12 cellular contexts compared by ENCODE assay signal in the genomic region with DNA sequence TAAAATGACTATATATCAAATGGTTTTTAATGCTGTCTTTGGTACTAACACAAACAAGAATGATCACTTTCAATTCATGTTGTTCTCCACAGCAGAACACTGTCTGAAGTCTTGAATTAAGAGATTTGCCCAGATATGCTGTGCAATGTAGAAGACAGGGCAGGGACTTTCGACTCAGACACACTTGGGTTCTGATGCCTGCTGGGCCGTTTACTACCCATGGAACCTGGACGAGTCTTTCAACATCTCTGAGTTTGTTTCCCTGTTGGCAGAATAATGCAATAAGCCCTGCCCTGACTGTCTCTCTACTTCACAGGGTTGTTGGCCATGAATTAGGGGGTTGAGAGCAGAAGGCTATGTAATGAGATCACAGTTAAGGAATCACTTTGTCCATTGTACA.
A peak's percentile ranks its signal among the peaks of the same experiment; 100 is the strongest.
DNase-seq lines count a peak whose midpoint lies in the region; ATAC-seq, FAIRE-seq and TF ChIP-seq lines count a peak whose summit lies in the region.
"Had no signal": no experiment of that assay in that cellular context is flagged by ENCODE, and none has a peak within 500 bp of the region (broad histone marks: within the 10 kb centered on the region; RNA-seq: fewer than 3 reads in every experiment).

No MANE protein-coding gene starts in this region.

- no peaks in the 10 kb centered on the region for H3K36me3 ChIP-seq in astrocyte (ENCODE audit: insufficient read depth, low read length)
- H3K36me3 ChIP-seq in ascending aorta = no peaks in the 10 kb centered on the region

- no peaks in the 10 kb centered on the region for H3K27me3 Mint-ChIP-seq in astrocyte (ENCODE audit: low read depth, unreplicated experiment)

- no peaks in the 10 kb centered on the region for H3K27me3 ChIP-seq in astrocyte (ENCODE audit: insufficient read depth, low read length)
- no peaks in the 10 kb centered on the region for H3K27me3 ChIP-seq in ascending aorta

- ATAC-seq in GM21367 (IDR thresholded peaks at IDR 0.05; ENCODE audit: unreplicated experiment) (peak; percentile 29), HG03432 (IDR thresholded peaks at IDR 0.05; ENCODE audit: unreplicated experiment) (peak; percentile 34)

- DNase-seq in astrocyte (ENCODE audit: low read depth) = peak; percentile 51
- peak; percentile 29 for DNase-seq in renal cortical epithelial cell (ENCODE audit: low read depth)
- DNase-seq in ascending aorta (ENCODE audit: low spot score in 2 of 2) = no peak
- DNase-seq in AG08396 (ENCODE audit: low spot score) = no peak
- DNase-seq in LoVo (ENCODE audit: low spot score) = no peak
- DNase-seq: OCI-M1, posterior cingulate gyrus, substantia nigra, T-helper 9 cell had no signal

- no peaks in the 10 kb centered on the region for H3K36me3 Mint-ChIP-seq in astrocyte (ENCODE audit: low read depth, unreplicated experiment)
- H3K36me3 Mint-ChIP-seq: mesothelial cell of epicardium had no signal

- no peaks in the 10 kb centered on the region for H3K9me3 Mint-ChIP-seq in astrocyte (ENCODE audit: unreplicated experiment)
- H3K9me3 Mint-ChIP-seq: mesothelial cell of epicardium had no signal

- peaks cover 37% of the 10 kb centered on the region for H3K4me1 Mint-ChIP-seq in astrocyte (ENCODE audit: low read depth, unreplicated experiment)

- no peak for FAIRE-seq in astrocyte (lab: Jason Lieb, UNC)

- peak overlapping the region; percentile 62 for H3K9ac ChIP-seq in astrocyte (ENCODE audit: low read length)

- no peaks in the 10 kb centered on the region for H3K9me3 ChIP-seq in astrocyte (ENCODE audit: insufficient read depth, low read depth, low read length)
- no peaks in the 10 kb centered on the region for H3K9me3 ChIP-seq in ascending aorta

- H3K4me1 ChIP-seq in astrocyte (ENCODE audit: insufficient read depth, low read length) (peaks cover 34% of the 10 kb centered on the region), ascending aorta (no peaks in the 10 kb centered on the region)

- peak overlapping the region; percentile 100 for H3K27ac Mint-ChIP-seq in astrocyte (ENCODE audit: unreplicated experiment)
- H3K27ac Mint-ChIP-seq: mesothelial cell of epicardium had no signal

- H3K4me2 ChIP-seq in astrocyte (ENCODE audit: low read length) = peak overlapping the region; percentile 78

- intact Hi-C loops in ascending aorta (cut with DNase I) = no loop called here

- peak overlapping the region; percentile 21 for H2AFZ ChIP-seq in astrocyte (ENCODE audit: low read depth, low read length)

- no peaks in the 10 kb centered on the region for H4K20me1 ChIP-seq in astrocyte (ENCODE audit: insufficient read depth, low read length)

- H3K79me2 ChIP-seq in astrocyte (ENCODE audit: insufficient read depth, low read length) = no peaks in the 10 kb centered on the region

- peak overlapping the region; percentile 8 for H3K4me3 ChIP-seq in astrocyte (ENCODE audit: insufficient read depth, low read depth, low read length)
- no peak overlapping the region for H3K4me3 ChIP-seq in ascending aorta

- peak overlapping the region; percentile 91 for H3K27ac ChIP-seq in astrocyte (ENCODE audit: low read depth, low read length)
- H3K27ac ChIP-seq in ascending aorta = no peak overlapping the region

- H3K4me3 Mint-ChIP-seq in astrocyte (ENCODE audit: unreplicated experiment) = peak overlapping the region; percentile 42
- H3K4me3 Mint-ChIP-seq: mesothelial cell of epicardium had no signal

- TF ChIP-seq CTCF in astrocyte (IDR thresholded peaks at IDR 0.05; ENCODE audit: insufficient read depth, low read depth, low read length) = no peak
- TF ChIP-seq CTCF in ascending aorta (IDR thresholded peaks at IDR 0.05) = no peak

Comparison
In these comparisons a context has a peak if more than half of its experiments do, and no peak if none do; other contexts are left out.
1. DNase-seq: peak in astrocyte (single experiment) and renal cortical epithelial cell (single experiment); none in ascending aorta (0 of 2), AG08396 (single experiment) and LoVo (single experiment).